Comparison of ENCODE assay signal across 17 cellular contexts in genomic region chr3:174821477-174821876, GRCh38. TPM values are rescaled to one million over a fixed set of nuclear protein-coding genes. Genes with fewer than 3 reads are reported as not detected.
DNase-seq lines count a peak whose midpoint lies in the region; ATAC-seq and TF ChIP-seq lines count a peak whose summit lies in the region.
"Had no signal": no experiment of that assay in that cellular context is flagged by ENCODE, and none has a peak within 500 bp of the region (broad histone marks: within the 10 kb centered on the region; RNA-seq: fewer than 3 reads in every experiment).

No MANE protein-coding gene starts in this region.

- no peaks in the 10 kb centered on the region for H3K36me3 ChIP-seq in tibial nerve

- no peaks in the 10 kb centered on the region for H3K9me3 ChIP-seq in tibial nerve

- H3K27me3 ChIP-seq in tibial nerve = no peaks in the 10 kb centered on the region
- H3K27me3 ChIP-seq: foreskin keratinocyte had no signal

- no peak for TF ChIP-seq POLR2A in tibial nerve (IDR thresholded peaks at IDR 0.05)

- DNase-seq in DMS 273 treated with DMSO at 0.1 percent for 48 hours (lab: John Stamatoyannopoulos, UW) (peak; percentile 12), NCI-H1105 treated with DMSO at 0.1 percent for 48 hours (lab: John Stamatoyannopoulos, UW) (peak; percentile 19), epidermal melanocyte (ENCODE audit: insufficient read length, low spot score) (peak; percentile 25), pons (ENCODE audit: low spot score) (peak; percentile 55), tibial nerve (ENCODE audit: low spot score in 2 of 2) (no peak), occipital lobe (lab: John Stamatoyannopoulos, UW) (no peak)
- DNase-seq: activated CD4-positive, alpha-beta T cell treated with anti-CD3 and anti-CD28 coated beads, Interleukin-2, amount 50 U/mL, for 1 hour; DND-41; effector CD4-positive, alpha-beta T cell; foreskin keratinocyte; mammary epithelial cell; NCI-H1930; nephron progenitor cell; SHP77; stimulated activated CD4-positive, alpha-beta T cell treated with anti-CD3 and anti-CD28 coated beads, Interleukin-1b, Interleukin-23, amount 100 ng/mL, for 48 hours had no signal

- no peak overlapping the region for H3K27ac ChIP-seq in tibial nerve
- H3K27ac ChIP-seq: foreskin keratinocyte had no signal

- no peak for ATAC-seq in HG03175 (IDR thresholded peaks at IDR 0.05; ENCODE audit: unreplicated experiment)
- ATAC-seq: activated naive CD4-positive, alpha-beta T cell treated with anti-CD3 and anti-CD28 coated beads, Interleukin-2, amount 50 U/mL, for 72 hours; foreskin keratinocyte had no signal

- no peaks in the 10 kb centered on the region for H3K4me1 ChIP-seq in tibial nerve

- no peak for TF ChIP-seq CTCF in tibial nerve (IDR thresholded peaks at IDR 0.05)

- no peak overlapping the region for H3K4me3 ChIP-seq in tibial nerve

- no peak for TF ChIP-seq EP300 in tibial nerve (IDR thresholded peaks at IDR 0.05)

RNA-seq across cellular contexts. Expression of gene NAALADL2, which starts 37.7 kb away (rescaled TPM):
- total RNA-seq in tibial nerve = 10 to 100 TPM; 10.3 to 16.7 (median 10.9) TPM
- total RNA-seq in occipital lobe = 10.6 TPM

Comparison
In these comparisons a context has a peak if more than half of its experiments do, and no peak if none do; other contexts are left out.
1. DNase-seq: peak in DMS 273 treated with DMSO at 0.1 percent for 48 hours (single experiment), NCI-H1105 treated with DMSO at 0.1 percent for 48 hours (single experiment), epidermal melanocyte (single experiment) and pons (single experiment); none in tibial nerve (0 of 2) and occipital lobe (single experiment).